Comparison of ENCODE assay signal across 13 cellular contexts in genomic region chr4:41369680-41370079, GRCh38.
A peak's percentile ranks its signal among the peaks of the same experiment; 100 is the strongest.
DNase-seq lines count a peak whose midpoint lies in the region; ATAC-seq, FAIRE-seq and TF ChIP-seq lines count a peak whose summit lies in the region.
"Had no signal": no experiment of that assay in that cellular context is flagged by ENCODE, and none has a peak within 500 bp of the region (broad histone marks: within the 10 kb centered on the region; RNA-seq: fewer than 3 reads in every experiment).

No MANE protein-coding gene starts in this region.

- no peak overlapping the region for H3K27ac ChIP-seq in right lobe of liver
- H3K27ac ChIP-seq in HepG2 (ENCODE audit: extremely low read length, insufficient read depth, low read length), result no peak overlapping the region

- peaks cover 28% of the 10 kb centered on the region for H3K4me1 Mint-ChIP-seq in mesothelial cell of epicardium
- H3K4me1 Mint-ChIP-seq: endodermal cell had no signal

- in situ Hi-C loops in HepG2 (cut with HindIII; ENCODE audit: extremely low pct_ligation_motif_present, low pct_unique_long_range_greater_than_20kb), result no loop called here
- in situ Hi-C loops in GM13977 (cut with MboI; ENCODE audit: low pct_unique_long_range_greater_than_20kb, low sequenced_read_pairs, unreplicated experiment), result no loop called here

- H4K20me1 ChIP-seq in HepG2 (ENCODE audit: insufficient read depth, low read length), result no peaks in the 10 kb centered on the region

- no peak overlapping the region for H3K4me3 Mint-ChIP-seq in mesothelial cell of epicardium
- H3K4me3 Mint-ChIP-seq: endodermal cell had no signal

- intact Hi-C loops in right lobe of liver (cut with DNase I) (no loop called here), HepG2 (cut with micrococcal nuclease; ENCODE audit: unreplicated experiment) (no loop called here)

- no peaks in the 10 kb centered on the region for H3K36me3 ChIP-seq in right lobe of liver
- no peaks in the 10 kb centered on the region for H3K36me3 ChIP-seq in HepG2 (replicated peaks in 1 of 2; ENCODE audit: control insufficient read depth in 1 of 2, insufficient read depth in 2 of 2, low read length in 2 of 2)

- H3K4me3 ChIP-seq in right lobe of liver, result no peak overlapping the region
- H3K4me3 ChIP-seq in HepG2 (replicated peaks in 1 of 3; ENCODE audit: insufficient read depth in 1 of 3, low read depth in 2 of 3, low read length in 3 of 3), result no peak overlapping the region
- H3K4me3 ChIP-seq in fibroblast of pulmonary artery (replicated peaks; ENCODE audit: low read depth, low read length), result no peak overlapping the region

- no peak for TF ChIP-seq RAD21 in HepG2 (CRISPR knock-in tag; IDR thresholded peaks at IDR 0.05)

- POLR2A ChIA-PET in HepG2 (lab: Yijun Ruan, JAX), result no interaction called here

- H3K27me3 Mint-ChIP-seq in mesothelial cell of epicardium (ENCODE audit: low read depth), result no peaks in the 10 kb centered on the region

- CTCF ChIA-PET in HepG2 (lab: Yijun Ruan, JAX; ENCODE audit: low intra/inter-chr PET ratio, low total read pairs), result no interaction called here

- TF ChIP-seq POLR2A in right lobe of liver (IDR thresholded peaks at IDR 0.05) (no peak), HepG2 (IDR thresholded peaks at IDR 0.05; ENCODE audit: insufficient read depth in 1 of 2, low read depth in 2 of 2, low read length in 2 of 2) (no peak)

- H3K27me3 ChIP-seq in right lobe of liver, result no peaks in the 10 kb centered on the region
- peaks cover 0 to 13% of the 10 kb centered on the region in 2 experiments; a peak in 1 of 5 replicates for H3K27me3 ChIP-seq in HepG2 (ENCODE audit: control insufficient read depth in 1 of 2, insufficient read depth in 2 of 2, low read length in 2 of 2)

- H3K79me2 ChIP-seq in HepG2 (ENCODE audit: insufficient read depth, low read length), result no peaks in the 10 kb centered on the region

- H3K27ac Mint-ChIP-seq in mesothelial cell of epicardium, result no peak overlapping the region
- H3K27ac Mint-ChIP-seq: endodermal cell had no signal

- H3K9me3 ChIP-seq in right lobe of liver, result no peaks in the 10 kb centered on the region
- no peaks in the 10 kb centered on the region for H3K9me3 ChIP-seq in HepG2 (ENCODE audit: low read length)

- H2AFZ ChIP-seq in HepG2 (ENCODE audit: low read length), result no peak overlapping the region

- ATAC-seq in right lobe of liver (peak; percentile 65 to 98 (median 94)), HepG2 (no peak)

- H3K36me3 Mint-ChIP-seq in mesothelial cell of epicardium, result no peaks in the 10 kb centered on the region

- no peak for FAIRE-seq in HepG2 (lab: Jason Lieb, UNC)

- no peak overlapping the region for H3K4me2 ChIP-seq in HepG2 (ENCODE audit: low read depth, low read length)

- no peak for TF ChIP-seq CTCF in right lobe of liver (IDR thresholded peaks at IDR 0.05)
- TF ChIP-seq CTCF in HepG2 (CRISPR knock-in tag; IDR thresholded peaks at IDR 0.05), result no peak
- no peak for TF ChIP-seq CTCF in fibroblast of pulmonary artery (IDR thresholded peaks at IDR 0.05; ENCODE audit: low read length, missing control alignments)
- no peak for TF ChIP-seq CTCF in GM13977 (IDR thresholded peaks at IDR 0.05; ENCODE audit: extremely low read depth, insufficient read depth, missing control alignments)
- TF ChIP-seq CTCF in mesothelial cell of epicardium (IDR thresholded peaks at IDR 0.05; ENCODE audit: unreplicated experiment), result no peak

- no peak for TF ChIP-seq EP300 in HepG2 (IDR thresholded peaks at IDR 0.05; ENCODE audit: low read depth in 2 of 2, low read length in 2 of 2)
- no peak for TF ChIP-seq EP300 in HepG2 (CRISPR knock-in tag; IDR thresholded peaks at IDR 0.05; ENCODE audit: borderline replicate concordance)

- H3K9me3 Mint-ChIP-seq in mesothelial cell of epicardium, result no peaks in the 10 kb centered on the region
- H3K9me3 Mint-ChIP-seq: endodermal cell had no signal

- DNase-seq in right lobe of liver (peak; percentile 39 to 67 (median 62)), HepG2 (ENCODE audit: low spot score) (no peak), fibroblast of pulmonary artery (ENCODE audit: low read depth) (peak; percentile 24), midbrain (lab: John Stamatoyannopoulos, UW) (peak; percentile 43), GM13977 (ENCODE audit: low spot score) (no peak), GOT3 (lab: John Stamatoyannopoulos, UW) (no peak), mesothelial cell of epicardium (ENCODE audit: low spot score in 2 of 2, unreplicated experiment in 2 of 2) (no peak)
- DNase-seq in stimulated activated CD4-positive, alpha-beta T cell treated with anti-CD3 and anti-CD28 coated beads, Interleukin-4, amount 100 ng/mL, for 1 hour, result no peak
- DNase-seq: activated CD4-positive, alpha-beta T cell treated with anti-CD3 and anti-CD28 coated beads for 4 hours; activated naive CD4-positive, alpha-beta T cell treated with Interleukin-2 at 50 U/mL for 16 hours; endodermal cell; HCEC 1CT; NCI-H510A treated with DMSO at 0.1 percent for 48 hours had no signal

- peaks cover 0 to 6% (median 0%) of the 10 kb centered on the region in 4 donors for H3K4me1 ChIP-seq in right lobe of liver
- H3K4me1 ChIP-seq in HepG2 (ENCODE audit: insufficient read depth, low read length), result no peaks in the 10 kb centered on the region

- 33% methylated on average over 4 of the region's 4 CpGs for WGBS in right lobe of liver (ENCODE audit: insufficient coverage, low coverage, low lambda C conversion rate, missing lambda C conversion rate)
- WGBS in HepG2 (ENCODE audit: low lambda C conversion rate), result 3% methylated on average over 4 of the region's 4 CpGs

- H3K9ac ChIP-seq in HepG2 (ENCODE audit: insufficient read depth, low read depth, low read length), result no peak overlapping the region

- no TSS peak for BruUV-seq in HepG2 (replicated peaks; lab: Mats Ljungman, UMichigan)

TF ChIP-seq in HepG2, 621 proteins besides CTCF, POLR2A, EP300 and RAD21:
- TF ChIP-seq MEF2D (CRISPR knock-in tag; IDR thresholded peaks at IDR 0.05) (no peak), NFE2L2 (IDR thresholded peaks at IDR 0.05; ENCODE audit: low read length) (no peak)

Comparison
In these comparisons a context has a peak if more than half of its experiments do, and no peak if none do; other contexts are left out.
1. DNase-seq: peak in right lobe of liver (3 of 3), fibroblast of pulmonary artery (single experiment) and midbrain (single experiment); none in HepG2 (single experiment), stimulated activated CD4-positive, alpha-beta T cell treated with anti-CD3 and anti-CD28 coated beads, Interleukin-4, amount 100 ng/mL, for 1 hour (single experiment), GM13977 (single experiment), GOT3 (single experiment) and mesothelial cell of epicardium (0 of 2).